ENCODE assay signal across 8 cellular contexts in the genomic region with DNA sequence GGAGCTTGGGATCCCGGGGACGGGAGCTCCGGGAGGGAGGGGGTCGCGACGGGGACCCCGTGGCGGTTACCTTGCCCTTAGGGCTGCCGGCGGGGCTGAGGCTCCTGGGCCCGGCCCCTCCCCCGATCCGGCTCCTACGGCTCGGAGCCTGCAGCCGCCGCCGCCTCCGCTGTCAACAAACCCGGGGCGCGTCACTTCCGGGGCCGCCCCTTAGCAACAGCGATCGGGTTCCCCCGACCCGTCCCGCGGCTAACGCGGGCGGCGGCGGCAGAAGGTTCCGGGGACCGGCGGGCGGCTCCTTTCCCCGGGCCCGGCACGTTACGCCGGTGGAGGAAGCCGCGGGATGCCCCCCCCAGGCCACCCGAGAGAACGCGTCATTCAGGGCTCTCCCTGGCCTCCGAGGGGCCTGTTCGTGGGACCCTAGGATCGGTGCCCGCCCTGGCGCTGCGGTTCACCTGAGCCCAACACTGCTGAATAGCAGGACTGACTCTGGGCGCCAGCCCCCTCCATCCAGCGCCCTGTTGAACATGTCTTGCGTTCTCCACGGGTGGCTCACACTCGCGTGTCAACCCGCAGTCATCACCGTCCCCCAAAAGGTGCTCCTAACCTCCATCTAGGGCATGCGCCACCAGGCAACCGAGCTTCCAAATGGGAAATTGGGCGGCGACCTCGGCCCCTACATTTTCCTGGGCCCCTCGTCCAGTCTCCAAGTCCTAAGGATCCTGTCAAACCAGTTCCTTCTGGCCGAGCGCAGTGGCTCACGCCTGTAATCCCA. TPM values are rescaled to one million over a fixed set of nuclear protein-coding genes. Genes with fewer than 3 reads are reported as not detected.
DNase-seq lines count a peak whose midpoint lies in the region; ATAC-seq and TF ChIP-seq lines count a peak whose summit lies in the region.

A gene (minus strand): TSS at position 183 of the 775 bp plus-strand sequence. CDS start 16,362 bp downstream, outside the sequence.

- H3K36me3 ChIP-seq in Caco-2 (ENCODE audit: control insufficient read depth, insufficient read depth, low read length) (no peaks in the 10 kb centered on the region; the same call in 1 of the 2 replicates), OCI-LY7 (ENCODE audit: insufficient read depth, low read length) (no peaks in the 10 kb centered on the region; the same call in 1 of the 2 replicates), mucosa of descending colon (ENCODE audit: low read depth) (no peaks in the 10 kb centered on the region)

- H3K27me3 ChIP-seq in Caco-2 (replicated peaks; ENCODE audit: control insufficient read depth, insufficient read depth, low read length), result no peaks in the 10 kb centered on the region

- peaks cover 10% of the 10 kb centered on the region for H3K4me1 Mint-ChIP-seq in Caco-2 (ENCODE audit: low read depth, unreplicated experiment)

- peak within 1 kb of the TSS; percentile 84 for H3K4me3 ChIP-seq in Caco-2 (ENCODE audit: low read depth, low read length)
- H3K4me3 ChIP-seq in OCI-LY7 (ENCODE audit: low read depth, low read length, poor library complexity, severe bottlenecking), result peak within 1 kb of the TSS; percentile 86
- H3K4me3 ChIP-seq in epithelial cell of esophagus (ENCODE audit: low read length), result peak within 1 kb of the TSS; percentile 95
- peak within 1 kb of the TSS; percentile 66 for H3K4me3 ChIP-seq in mucosa of descending colon

- BruUV-seq in Caco-2 (replicated peaks; lab: Mats Ljungman, UMichigan), result TSS peak; percentile 81
- TSS peak; percentile 98 for BruUV-seq in OCI-LY7 (replicated peaks; lab: Mats Ljungman, UMichigan)

- peaks cover 5% of the 10 kb centered on the region; the same call in 1 of the 2 replicates for H3K4me1 ChIP-seq in Caco-2
- peaks cover 16% of the 10 kb centered on the region for H3K4me1 ChIP-seq in OCI-LY7 (ENCODE audit: insufficient read depth, low read length, poor library complexity, severe bottlenecking)
- H3K4me1 ChIP-seq in mucosa of descending colon (ENCODE audit: low read depth), result peaks cover 15% of the 10 kb centered on the region

- H3K9me3 Mint-ChIP-seq in Caco-2 (ENCODE audit: unreplicated experiment), result peaks cover 12% of the 10 kb centered on the region

- H3K27me3 Mint-ChIP-seq in Caco-2 (ENCODE audit: insufficient read depth, unreplicated experiment), result no peaks in the 10 kb centered on the region

- peak within 1 kb of the TSS; percentile 64 for H3K27ac ChIP-seq in OCI-LY7 (ENCODE audit: low read depth, low read length, poor library complexity, severe bottlenecking)

- intact Hi-C loops in Caco-2 (cut with micrococcal nuclease; ENCODE audit: unreplicated experiment) (loop anchor here (1.0 to 2.0 kb wide), 3 partner anchors 14 to 47 kb away; a partner anchor contains a TSS), OCI-LY7 (cut with micrococcal nuclease; ENCODE audit: unreplicated experiment) (loop anchor here (1.0 to 5.0 kb wide), 3 partner anchors 15 to 90 kb away; a partner anchor contains a TSS), mucosa of descending colon (cut with DNase I, micrococcal nuclease) (no loop called here)

- DNase-seq in Caco-2 (peak; percentile 92 to 96), HuH-7 (ENCODE audit: low spot score) (peak; percentile 97), OCI-LY7 (ENCODE audit: low spot score) (peak; percentile 94), activated T-cell treated with anti-CD3 and anti-CD28 coated beads for 1 hour (ENCODE audit: low read depth) (peak; percentile 89), epithelial cell of esophagus (ENCODE audit: low read depth) (peak; percentile 95), mucosa of descending colon (peak; percentile 96)
- peak; percentile 85 to 88 for DNase-seq in stimulated activated CD8-positive, alpha-beta memory T cell treated with anti-CD3 and anti-CD28 coated beads, Interleukin-4, amount 100 ng/mL, for 1 hour (ENCODE audit: low read depth in 2 of 2, low spot score in 1 of 2)

- H3K27ac Mint-ChIP-seq in Caco-2 (ENCODE audit: unreplicated experiment), result peak within 1 kb of the TSS; percentile 90

- no peak for TF ChIP-seq CTCF in Caco-2 (IDR thresholded peaks at IDR 0.05; ENCODE audit: insufficient read depth in 1 of 2, low read depth in 1 of 2, low read length in 1 of 2, severe bottlenecking in 1 of 2, unreplicated experiment in 1 of 2)
- no peak for TF ChIP-seq CTCF in OCI-LY7 (conservative IDR thresholded peaks at IDR 0.05; ENCODE audit: low read length)
- TF ChIP-seq CTCF in epithelial cell of esophagus (IDR thresholded peaks at IDR 0.05; ENCODE audit: insufficient read depth, low read depth, low read length, missing control alignments), result no peak
- no peak for TF ChIP-seq CTCF in mucosa of descending colon (IDR thresholded peaks at IDR 0.05)

- peak within 1 kb of the TSS; percentile 67 for H2AFZ ChIP-seq in OCI-LY7 (ENCODE audit: low read length)

- H3K9me2 ChIP-seq in OCI-LY7 (ENCODE audit: insufficient read depth, low read length), result no peaks in the 10 kb centered on the region

- no peaks in the 10 kb centered on the region for H4K20me1 ChIP-seq in OCI-LY7 (ENCODE audit: insufficient read depth, low read length)

- H3K36me3 Mint-ChIP-seq in Caco-2 (ENCODE audit: insufficient read depth, unreplicated experiment), result peaks cover 18% of the 10 kb centered on the region

- ATAC-seq in GM21447 (IDR thresholded peaks at IDR 0.05; ENCODE audit: unreplicated experiment), result peak; percentile 82
- peak; percentile 98 for ATAC-seq in mucosa of descending colon

- H3K4me2 ChIP-seq in OCI-LY7 (ENCODE audit: low read length), result peak within 1 kb of the TSS; percentile 81

- H3K9me3 ChIP-seq in Caco-2 (peaks cover 8% of the 10 kb centered on the region; the same call in 1 of the 2 replicates), OCI-LY7 (ENCODE audit: low read length) (peaks cover 13% of the 10 kb centered on the region; the same call in 1 of the 2 replicates), mucosa of descending colon (peaks cover 5% of the 10 kb centered on the region)

- POLR2A ChIA-PET in Caco-2 (lab: Charles Lee), result no interaction called here
- POLR2A ChIA-PET in OCI-LY7 (lab: Charles Lee), result interaction anchor here (0.6 to 2.6 kb wide), 5 partner anchors 10 to 786 kb away, joined by 3 to 9 read pairs (median 7); a partner anchor contains a TSS

- no peaks in the 10 kb centered on the region for H3K79me2 ChIP-seq in OCI-LY7 (ENCODE audit: insufficient read depth, low read depth, low read length)

- peak within 1 kb of the TSS; percentile 97 for H3K4me3 Mint-ChIP-seq in Caco-2 (ENCODE audit: unreplicated experiment)

- CTCF ChIA-PET in Caco-2 (lab: Charles Lee), result interaction anchor here (0.5 to 1.2 kb wide), 3 partner anchors 39 to 53 kb away, joined by 4 to 5 read pairs (median 4); a partner anchor contains a TSS
- CTCF ChIA-PET in OCI-LY7 (lab: Charles Lee; ENCODE audit: unreplicated experiment), result interaction anchor here (1.0 kb wide), 1 partner anchor 34 kb away, joined by 3 read pairs; no protein-coding TSS in a partner anchor

RNA-seq across cellular contexts. Expression of the gene that starts here (rescaled TPM):
- total RNA-seq in Caco-2 (2022) (21.7 and 28.6 TPM in 2 replicates), OCI-LY7 (2022) (15.1 and 20.0 TPM in 2 replicates), mucosa of descending colon (10 to 100 TPM; 54.7 to 71.3 (median 68.8) TPM)
- total RNA-seq in OCI-LY7 (2014; rRNA removed; shearing (Covaris generic)), result 6.9 and 11.0 TPM in 2 replicates

Comparison
In these comparisons a context has a peak if more than half of its experiments do, and no peak if none do; other contexts are left out.
1. Peak in every context shown above with its lines: DNase-seq, ATAC-seq, H3K4me3 ChIP-seq and H3K27ac ChIP-seq.
2. intact Hi-C loops: an anchor here in Caco-2 (1.0 to 2.0 kb wide) and OCI-LY7 (1.0 to 5.0 kb wide); none called in mucosa of descending colon.